ENCODE assay signal across 8 cellular contexts in the genomic region with DNA sequence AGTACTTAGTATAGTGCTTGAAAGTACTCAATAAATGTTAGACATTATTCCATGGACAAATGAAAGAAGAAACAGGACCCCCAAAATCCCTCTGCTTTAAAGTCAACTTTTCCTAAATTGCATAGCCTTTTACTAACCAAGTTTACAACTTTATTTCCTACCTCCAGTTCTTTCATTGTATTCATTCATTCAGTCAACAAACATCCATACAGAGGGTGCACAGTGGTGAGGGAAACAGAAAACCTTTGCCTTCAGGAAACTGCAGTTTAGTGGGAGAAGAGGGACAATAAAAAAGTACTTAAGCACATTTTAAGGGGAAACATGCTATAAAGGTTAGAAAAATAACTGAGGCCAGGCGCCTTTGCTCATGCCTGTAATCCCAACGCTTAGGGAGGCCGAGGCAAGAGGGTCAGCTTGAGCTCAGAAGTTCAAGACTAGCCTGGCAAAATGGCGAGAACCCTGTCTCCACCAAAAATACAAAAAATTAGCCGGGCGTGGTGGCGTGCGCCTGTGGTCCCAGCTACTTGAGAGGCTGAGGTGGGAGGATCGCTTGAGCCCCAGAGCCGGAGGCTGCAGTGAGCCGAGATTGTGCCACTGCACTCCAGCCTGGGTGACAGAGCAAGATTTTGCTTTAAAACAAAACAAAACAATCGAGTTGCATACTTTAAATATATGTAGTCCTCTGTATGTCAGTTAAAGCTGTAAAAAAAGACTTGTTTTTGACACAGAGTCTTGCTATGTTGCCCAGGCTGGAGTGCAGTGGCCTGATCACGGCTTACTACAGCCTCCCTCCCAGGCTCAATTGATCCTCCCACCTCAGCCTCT. TPM values are rescaled to one million over a fixed set of nuclear protein-coding genes. Genes with fewer than 3 reads are reported as not detected.
DNase-seq lines count a peak whose midpoint lies in the region; ATAC-seq and TF ChIP-seq lines count a peak whose summit lies in the region.

No MANE protein-coding gene starts in this region.

- ATAC-seq in RWPE2 (ENCODE audit: low read depth) (no peak), HG02642 (IDR thresholded peaks at IDR 0.05; ENCODE audit: poor library complexity, unreplicated experiment) (no peak)

- no peak for TF ChIP-seq EP300 in esophagus muscularis mucosa (IDR thresholded peaks at IDR 0.05)

- H3K27me3 ChIP-seq in RWPE2 (ENCODE audit: insufficient read depth, poor library complexity, severe bottlenecking) = no peaks in the 10 kb centered on the region
- no peaks in the 10 kb centered on the region for H3K27me3 ChIP-seq in esophagus muscularis mucosa
- H3K27me3 ChIP-seq in prostate gland (replicated peaks; ENCODE audit: insufficient read depth) = no peaks in the 10 kb centered on the region

- intact Hi-C loops in esophagus muscularis mucosa (cut with DNase I) (loop anchor here (2.0 kb wide), 1 partner anchor 76 kb away; the partner anchor contains the start of gene RAB11A), prostate gland (cut with DNase I) (loop anchor here (5.0 kb wide), 1 partner anchor 74 kb away; the partner anchor contains the start of gene RAB11A)

- 88% methylated on average over 13 of the region's 13 CpGs for WGBS in esophagus muscularis mucosa
- WGBS in prostate gland = 93% methylated on average over 13 of the region's 13 CpGs

- H3K27ac ChIP-seq in RWPE2 (ENCODE audit: poor library complexity, severe bottlenecking) (peak overlapping the region; percentile 61), esophagus muscularis mucosa (replicated peaks in 1 of 4) (peak overlapping the region; percentile 98 to 100 (median 100)), prostate gland (peak overlapping the region; percentile 98)

- TF ChIP-seq CTCF in RWPE2 (IDR thresholded peaks at IDR 0.05; ENCODE audit: poor library complexity, severe bottlenecking) (no peak), esophagus muscularis mucosa (IDR thresholded peaks at IDR 0.05) (no peak), prostate gland (IDR thresholded peaks at IDR 0.05) (no peak)

- H3K36me3 ChIP-seq in ES-I3 (ENCODE audit: insufficient read depth, low read length) (no peaks in the 10 kb centered on the region), RWPE2 (ENCODE audit: low read depth) (no peaks in the 10 kb centered on the region), esophagus muscularis mucosa (no peaks in the 10 kb centered on the region), prostate gland (no peaks in the 10 kb centered on the region)

- TF ChIP-seq POLR2A in esophagus muscularis mucosa (IDR thresholded peaks at IDR 0.05; ENCODE audit: low read depth) (no peak), prostate gland (IDR thresholded peaks at IDR 0.05) (no peak)

- peak overlapping the region; percentile 77; the same call in 1 of the 2 replicates for H3K9ac ChIP-seq in ES-I3 (ENCODE audit: low read depth, low read length)

- in situ Hi-C loops in ACHN (cut with HindIII; ENCODE audit: low pct_ligation_motif_present, low pct_unique_long_range_greater_than_20kb, low sequenced_read_pairs) = no loop called here

- H3K4me1 ChIP-seq in ES-I3 (ENCODE audit: insufficient read depth, low read length) (peaks cover 11% of the 10 kb centered on the region; the same call in 1 of the 2 replicates), RWPE2 (ENCODE audit: insufficient read depth, poor library complexity, severe bottlenecking) (peaks cover 26% of the 10 kb centered on the region), esophagus muscularis mucosa (peaks cover 21 to 31% (median 28%) of the 10 kb centered on the region in 4 donors), prostate gland (replicated peaks) (no peaks in the 10 kb centered on the region)

- no peak for DNase-seq in RWPE2 (ENCODE audit: low spot score)
- no peak for DNase-seq in esophagus muscularis mucosa (ENCODE audit: extremely low spot score)
- DNase-seq in prostate gland (ENCODE audit: low spot score) = no peak
- no peak for DNase-seq in ACHN
- DNase-seq in dedifferentiated amniotic fluid mesenchymal stem cell (ENCODE audit: extremely low spot score) = no peak
- DNase-seq in NCI-H345 treated with DMSO at 0.1 percent for 48 hours (lab: John Stamatoyannopoulos, UW; ENCODE audit: unreplicated experiment) = no peak

- H3K9me3 ChIP-seq in ES-I3 (ENCODE audit: control insufficient read depth, insufficient read depth, low read length) = no peaks in the 10 kb centered on the region
- no peaks in the 10 kb centered on the region for H3K9me3 ChIP-seq in RWPE2 (ENCODE audit: severe bottlenecking)
- no peaks in the 10 kb centered on the region for H3K9me3 ChIP-seq in esophagus muscularis mucosa
- no peaks in the 10 kb centered on the region for H3K9me3 ChIP-seq in prostate gland

- H3K4me3 ChIP-seq in RWPE2 (ENCODE audit: severe bottlenecking) = peak overlapping the region; percentile 46
- peak overlapping the region; percentile 84 to 99 (median 96) for H3K4me3 ChIP-seq in esophagus muscularis mucosa
- peak overlapping the region; percentile 95 for H3K4me3 ChIP-seq in prostate gland

RNA-seq across cellular contexts. Expression of gene DENND4A, which starts 1.1 kb away (rescaled TPM):
- total RNA-seq in esophagus muscularis mucosa (10 to 100 TPM; 17.7 to 34.3 (median 25.4) TPM), prostate gland (10 to 100 TPM; 24.5 to 49.6 TPM)
